ENCODE assay signal across 15 cellular contexts in the genomic region with DNA sequence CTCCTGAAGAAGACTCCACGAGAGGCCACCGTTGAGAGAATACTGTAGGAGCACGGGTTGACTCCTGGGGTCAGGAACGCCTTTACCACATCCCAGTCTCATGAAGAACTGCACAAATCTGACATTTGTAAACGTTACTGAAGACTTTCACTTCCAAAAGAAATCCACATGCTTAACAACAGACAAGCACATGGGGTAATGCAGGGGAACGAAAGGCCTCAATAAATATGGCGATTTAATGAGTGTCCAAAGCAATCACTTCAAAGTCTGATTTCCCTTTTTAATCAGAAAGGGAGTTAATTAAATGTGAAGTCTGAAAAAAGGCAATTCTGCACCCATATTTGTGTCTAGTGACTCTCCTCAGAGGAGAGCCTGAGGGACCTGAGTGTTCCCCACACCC.
DNase-seq lines count a peak whose midpoint lies in the region; ATAC-seq and TF ChIP-seq lines count a peak whose summit lies in the region.
"Had no signal": no experiment of that assay in that cellular context is flagged by ENCODE, and none has a peak within 500 bp of the region (broad histone marks: within the 10 kb centered on the region; RNA-seq: fewer than 3 reads in every experiment).

No MANE protein-coding gene starts in this region.

- no peaks in the 10 kb centered on the region for H3F3A ChIP-seq in PC-3 (ENCODE audit: low read length, unreplicated experiment)

- H3K4me3 ChIP-seq in right atrium auricular region (no peak overlapping the region), PC-3 (ENCODE audit: low read length) (no peak overlapping the region)
- H3K4me3 ChIP-seq: A549 had no signal

- no peaks in the 10 kb centered on the region for H3K27me3 Mint-ChIP-seq in stimulated activated memory B cell treated with anti-CD40 and anti-IgM and Interleukin-4, amounts not matched to agents 10 μg/mL and 1 μg/mL and 100 μg/mL, for 72 hours

- no peaks in the 10 kb centered on the region for H3K4me1 Mint-ChIP-seq in stimulated activated memory B cell treated with anti-CD40 and anti-IgM and Interleukin-4, amounts not matched to agents 10 μg/mL and 1 μg/mL and 100 μg/mL, for 72 hours
- H3K4me1 Mint-ChIP-seq: CD4-positive, alpha-beta memory T cell; H9 had no signal

- ATAC-seq in Right ventricle myocardium superior (ENCODE audit: poor library complexity) (no peak), PC-3 (no peak)
- no peak for ATAC-seq in stimulated activated memory B cell treated with anti-CD40 and anti-IgM and Interleukin-4, amounts not matched to agents 10 μg/mL and 1 μg/mL and 100 μg/mL, for 72 hours

- no peaks in the 10 kb centered on the region for H3K79me2 ChIP-seq in PC-3 (ENCODE audit: low read length)

- no peaks in the 10 kb centered on the region for H4K20me1 ChIP-seq in PC-3 (ENCODE audit: low read length)

- H3K4me2 ChIP-seq in PC-3 (ENCODE audit: low read length), result no peak overlapping the region
- H3K4me2 ChIP-seq: A549 had no signal

- TF ChIP-seq CTCF in right atrium auricular region (IDR thresholded peaks at IDR 0.05) (no peak), PC-3 (conservative IDR thresholded peaks at IDR 0.05; ENCODE audit: low read depth, low read length) (no peak)

- no peaks in the 10 kb centered on the region for H3K9me2 ChIP-seq in PC-3 (replicated peaks; ENCODE audit: low read length)

- H3K27ac ChIP-seq in right atrium auricular region (peak overlapping the region; percentile 48 to 54), PC-3 (ENCODE audit: low read length) (no peak overlapping the region), caudate nucleus (ENCODE audit: low read depth, low read length) (peak overlapping the region; percentile 98), temporal lobe (ENCODE audit: low read depth, low read length) (peak overlapping the region; percentile 100)
- H3K27ac ChIP-seq: A549, C4-2B had no signal

- POLR2A ChIA-PET in PC-3 (lab: Charles Lee; ENCODE audit: unreplicated experiment), result no interaction called here

- H3K9me3 ChIP-seq in right atrium auricular region (no peaks in the 10 kb centered on the region), PC-3 (ENCODE audit: low read length) (no peaks in the 10 kb centered on the region)
- H3K9me3 ChIP-seq: A549, BE2C had no signal

- peak overlapping the region; percentile 28; the same call in 1 of the 2 replicates for H2AFZ ChIP-seq in PC-3 (ENCODE audit: low read length)

- DNase-seq in right atrium auricular region (ENCODE audit: low spot score), result no peak
- DNase-seq in Right ventricle myocardium superior, result no peak
- no peak for DNase-seq in PC-3
- no peak for DNase-seq in caudate nucleus (lab: John Stamatoyannopoulos, UW)
- DNase-seq in SK-N-DZ (ENCODE audit: low spot score), result no peak
- DNase-seq: BE2C; CD4-positive, alpha-beta memory T cell; DND-41; GDM1; GOT3; H9 had no signal

- H3K27me3 ChIP-seq in right atrium auricular region, result no peaks in the 10 kb centered on the region
- H3K27me3 ChIP-seq in PC-3 (ENCODE audit: low read length), result no peaks in the 10 kb centered on the region
- H3K27me3 ChIP-seq: BE2C had no signal

- no peak overlapping the region for H3K9ac ChIP-seq in PC-3 (ENCODE audit: low read length)

- intact Hi-C loops in Right ventricle myocardium superior (cut with DNase I), result no loop called here
- intact Hi-C loops in PC-3 (cut with micrococcal nuclease), result no loop called here

- H3K4me1 ChIP-seq in right atrium auricular region (no peaks in the 10 kb centered on the region), PC-3 (ENCODE audit: insufficient read depth, low read length) (no peaks in the 10 kb centered on the region)
- H3K4me1 ChIP-seq: A549, BE2C had no signal

- H3K36me3 ChIP-seq in right atrium auricular region (no peaks in the 10 kb centered on the region), PC-3 (ENCODE audit: low read depth, low read length) (no peaks in the 10 kb centered on the region)

- H3K9me3 Mint-ChIP-seq in stimulated activated memory B cell treated with anti-CD40 and anti-IgM and Interleukin-4, amounts not matched to agents 10 μg/mL and 1 μg/mL and 100 μg/mL, for 72 hours, result no peaks in the 10 kb centered on the region
- H3K9me3 Mint-ChIP-seq: H9 had no signal

- no peak overlapping the region for H3K27ac Mint-ChIP-seq in stimulated activated memory B cell treated with anti-CD40 and anti-IgM and Interleukin-4, amounts not matched to agents 10 μg/mL and 1 μg/mL and 100 μg/mL, for 72 hours
- H3K27ac Mint-ChIP-seq: CD4-positive, alpha-beta memory T cell; H9 had no signal

- no peaks in the 10 kb centered on the region for H3K36me3 Mint-ChIP-seq in stimulated activated memory B cell treated with anti-CD40 and anti-IgM and Interleukin-4, amounts not matched to agents 10 μg/mL and 1 μg/mL and 100 μg/mL, for 72 hours
- H3K36me3 Mint-ChIP-seq: CD4-positive, alpha-beta memory T cell had no signal

- CTCF ChIA-PET in PC-3 (lab: Charles Lee), result no interaction called here

- no TSS peak for BruUV-seq in PC-3 (replicated peaks; lab: Mats Ljungman, UMichigan)

- H3K4me3 Mint-ChIP-seq in stimulated activated memory B cell treated with anti-CD40 and anti-IgM and Interleukin-4, amounts not matched to agents 10 μg/mL and 1 μg/mL and 100 μg/mL, for 72 hours, result no peak overlapping the region
- H3K4me3 Mint-ChIP-seq: CD4-positive, alpha-beta memory T cell; H9 had no signal
